ENCODE assay signal across 10 cellular contexts in genomic region chr2:46812381-46813024, GRCh38.
DNase-seq lines count a peak whose midpoint lies in the region; ATAC-seq, FAIRE-seq and TF ChIP-seq lines count a peak whose summit lies in the region.
"Had no signal": no experiment of that assay in that cellular context is flagged by ENCODE, and none has a peak within 500 bp of the region (broad histone marks: within the 10 kb centered on the region; RNA-seq: fewer than 3 reads in every experiment).

No MANE protein-coding gene starts in this region.

- H3K4me3 ChIP-seq in AG09309 (ENCODE audit: control insufficient read depth, low read depth, low read length) (no peak overlapping the region), fibroblast of villous mesenchyme (ENCODE audit: low read depth, low read length) (peak overlapping the region; percentile 21), pancreas (no peak overlapping the region), Karpas-422 (ENCODE audit: low read length) (no peak overlapping the region)

- no peaks in the 10 kb centered on the region for H3K9me3 ChIP-seq in pancreas
- no peaks in the 10 kb centered on the region for H3K9me3 ChIP-seq in Karpas-422 (ENCODE audit: low read length)

- no peaks in the 10 kb centered on the region for H3K36me3 Mint-ChIP-seq in activated CD4-positive, alpha-beta T cell treated with anti-CD3 and anti-CD28 coated beads, Interleukin-2, amount 10 ng/mL, durations not matched to agents 24 days and 14 days (ENCODE audit: low read depth)

- H3K27ac ChIP-seq in pancreas: no peak overlapping the region
- no peak overlapping the region for H3K27ac ChIP-seq in Karpas-422 (ENCODE audit: low read length)

- H2AFZ ChIP-seq in Karpas-422 (ENCODE audit: low read length): no peak overlapping the region

- no peak overlapping the region for H3K27ac Mint-ChIP-seq in activated CD4-positive, alpha-beta T cell treated with anti-CD3 and anti-CD28 coated beads, Interleukin-2, amount 10 ng/mL, durations not matched to agents 24 days and 14 days
- H3K27ac Mint-ChIP-seq: T-helper 2 cell treated with Interferon-gamma antibody and Interleukin-4, amounts not matched to agents 5 μg/mL and 100 μg/mL, for 36 hours had no signal

- no peak overlapping the region for H3K4me2 ChIP-seq in Karpas-422 (ENCODE audit: low read depth, low read length, poor library complexity, severe bottlenecking)

- no peaks in the 10 kb centered on the region for H3K4me1 Mint-ChIP-seq in activated CD4-positive, alpha-beta T cell treated with anti-CD3 and anti-CD28 coated beads, Interleukin-2, amount 10 ng/mL, durations not matched to agents 24 days and 14 days

- ATAC-seq in pancreas: peak in 3 of 4 donors; percentile 21 to 43 (median 43)
- ATAC-seq in HG02970 (IDR thresholded peaks at IDR 0.05; ENCODE audit: low FRiP score, unreplicated experiment): no peak

- 65 to 69% methylated on average over 10 of the region's 10 CpGs for WGBS in pancreas, 2 donors

- H3K27me3 Mint-ChIP-seq in activated CD4-positive, alpha-beta T cell treated with anti-CD3 and anti-CD28 coated beads, Interleukin-2, amount 10 ng/mL, durations not matched to agents 24 days and 14 days: peaks cover 25% of the 10 kb centered on the region

- H3K4me3 Mint-ChIP-seq in activated CD4-positive, alpha-beta T cell treated with anti-CD3 and anti-CD28 coated beads, Interleukin-2, amount 10 ng/mL, durations not matched to agents 24 days and 14 days: no peak overlapping the region
- H3K4me3 Mint-ChIP-seq: T-helper 2 cell treated with Interferon-gamma antibody and Interleukin-4, amounts not matched to agents 5 μg/mL and 100 μg/mL, for 36 hours had no signal

- TF ChIP-seq CTCF in AG09309 (IDR thresholded peaks at IDR 0.05; ENCODE audit: control insufficient read depth, insufficient read depth, low read depth, low read length, missing control alignments) (no peak), fibroblast of villous mesenchyme (IDR thresholded peaks at IDR 0.05; ENCODE audit: insufficient read depth, low read depth, low read length) (no peak), pancreas (IDR thresholded peaks at IDR 0.05) (no peak)

- in situ Hi-C loops in SK-MEL-5 (cut with HindIII; ENCODE audit: low pct_unique_long_range_greater_than_20kb, low sequenced_read_pairs): no loop called here

- no peak overlapping the region for H3K9ac ChIP-seq in Karpas-422 (ENCODE audit: low read length)

- no peaks in the 10 kb centered on the region for H3K79me2 ChIP-seq in Karpas-422 (ENCODE audit: low read length)

- H3K9me2 ChIP-seq in Karpas-422 (replicated peaks; ENCODE audit: insufficient read depth, low read length): no peaks in the 10 kb centered on the region

- H3K9me3 Mint-ChIP-seq in activated CD4-positive, alpha-beta T cell treated with anti-CD3 and anti-CD28 coated beads, Interleukin-2, amount 10 ng/mL, durations not matched to agents 24 days and 14 days: no peaks in the 10 kb centered on the region
- H3K9me3 Mint-ChIP-seq: T-helper 2 cell treated with Interferon-gamma antibody and Interleukin-4, amounts not matched to agents 5 μg/mL and 100 μg/mL, for 36 hours had no signal

- intact Hi-C loops in pancreas (cut with DNase I): loop anchor here in 1 of 3 donors (5.0 kb wide), 1 partner anchor 60 kb away; no protein-coding TSS in a partner anchor
- intact Hi-C loops in activated CD4-positive, alpha-beta T cell treated with anti-CD3 and anti-CD28 coated beads, Interleukin-2, amount 10 ng/mL, durations not matched to agents 24 days and 14 days (cut with micrococcal nuclease): no loop called here

- H3K27me3 ChIP-seq in pancreas (no peaks in the 10 kb centered on the region), Karpas-422 (ENCODE audit: low read length) (0 out of 2 replicates have a peak, but pooled peaks cover 2% of the 10 kb centered on the region)

- DNase-seq in AG09309 (ENCODE audit: low read depth) (peak; percentile 99), SK-MEL-5 (ENCODE audit: low read depth, low spot score) (peak; percentile 17), fibroblast of villous mesenchyme (ENCODE audit: low read depth) (peak; percentile 87), pancreas (no peak), Karpas-422 (no peak), HUDEP-2 (lab: John Stamatoyannopoulos, UW; ENCODE audit: unreplicated experiment in 76 of 76) (no peak)
- DNase-seq in activated CD4-positive, alpha-beta T cell treated with anti-CD3 and anti-CD28 coated beads, Interleukin-2, amount 10 ng/mL, durations not matched to agents 24 days and 14 days: no peak
- DNase-seq: midbrain had no signal

- H4K20me1 ChIP-seq in Karpas-422 (ENCODE audit: insufficient read depth, low read depth, low read length): no peaks in the 10 kb centered on the region

- H3K4me1 ChIP-seq in pancreas (no peaks in the 10 kb centered on the region), Karpas-422 (ENCODE audit: low read length) (no peaks in the 10 kb centered on the region)

- no peak for FAIRE-seq in pancreas (lab: Jason Lieb, UNC)

- H3K36me3 ChIP-seq in pancreas (no peaks in the 10 kb centered on the region), Karpas-422 (ENCODE audit: insufficient read depth, low read length) (no peaks in the 10 kb centered on the region)

Comparison
In these comparisons a context has a peak if more than half of its experiments do, and no peak if none do; other contexts are left out.
1. DNase-seq: peak in AG09309 (single experiment), SK-MEL-5 (single experiment) and fibroblast of villous mesenchyme (single experiment); none in pancreas (0 of 6), Karpas-422 (single experiment), activated CD4-positive, alpha-beta T cell treated with anti-CD3 and anti-CD28 coated beads, Interleukin-2, amount 10 ng/mL, durations not matched to agents 24 days and 14 days (single experiment) and HUDEP-2 (0 of 76).